In genomic region chr12:113297621-113298471, GRCh38 we compare ENCODE assay signal across 11 cellular contexts. TPM values are rescaled to one million over a fixed set of nuclear protein-coding genes. Genes with fewer than 3 reads are reported as not detected.
DNase-seq lines count a peak whose midpoint lies in the region; ATAC-seq and TF ChIP-seq lines count a peak whose summit lies in the region.
"Had no signal": no experiment of that assay in that cellular context is flagged by ENCODE, and none has a peak within 500 bp of the region (broad histone marks: within the 10 kb centered on the region; RNA-seq: fewer than 3 reads in every experiment).

No MANE protein-coding gene starts in this region.

- no TSS peak for BruUV-seq in IMR-90 (replicated peaks; lab: Mats Ljungman, UMichigan)

- H3K79me1 ChIP-seq in IMR-90 (ENCODE audit: low read depth in 1 of 2, low read length in 2 of 2): no peaks in the 10 kb centered on the region

- H3K36me3 ChIP-seq in IMR-90 (ENCODE audit: control insufficient read depth, insufficient read depth, low read length) (peaks cover 13% of the 10 kb centered on the region; the same call in 1 of the 2 replicates), breast epithelium (peaks cover 10% of the 10 kb centered on the region), lung (ENCODE audit: control insufficient read depth in 2 of 2, insufficient read depth in 2 of 2, low read length in 2 of 2) (peaks cover 6 to 44% of the 10 kb centered on the region in 2 donors), thyroid gland (peaks cover 32 to 40% of the 10 kb centered on the region in 2 donors)

- no peak overlapping the region for H2BK5ac ChIP-seq in IMR-90 (ENCODE audit: low read depth, low read length, poor library complexity, severe bottlenecking)

- H3K4me2 ChIP-seq in IMR-90 (ENCODE audit: low read depth, low read length): no peak overlapping the region

- H3K27ac ChIP-seq in IMR-90 (ENCODE audit: insufficient read depth, low read length): no peak overlapping the region
- peak overlapping the region; percentile 59 to 87 for H3K27ac ChIP-seq in breast epithelium
- peak overlapping the region; percentile 10 to 60 for H3K27ac ChIP-seq in lung (ENCODE audit: low read depth in 1 of 2, low read length in 1 of 2)
- H3K27ac ChIP-seq in thyroid gland: peak overlapping the region; percentile 85 to 95 (median 92)

- 100% methylated on average over 3 of the region's 13 CpGs; no CpG with 5 or more reads in 1 of the 2 experiments for WGBS in IMR-90 (ENCODE audit: extremely low coverage in 2 of 2, insufficient read length in 1 of 2), 2 experiments
- WGBS in lung, 2 donors: 83 to 85% methylated on average over 13 of the region's 13 CpGs
- WGBS in thyroid gland, 2 donors: 73 to 81% methylated on average over 11 to 12 of the region's 13 CpGs

- H2AK9ac ChIP-seq in IMR-90 (replicated peaks; ENCODE audit: low read depth, low read length, poor library complexity): peak overlapping the region; percentile 71

- no peak for TF ChIP-seq RAD21 in IMR-90 (IDR thresholded peaks at IDR 0.05; ENCODE audit: low read length)

- no peak overlapping the region for H4K91ac ChIP-seq in IMR-90 (ENCODE audit: insufficient read depth, low read depth, low read length)

- H2AFZ ChIP-seq in IMR-90 (replicated peaks; ENCODE audit: low read length, poor library complexity): peak overlapping the region; percentile 18

- H3K4me3 ChIP-seq in IMR-90 (ENCODE audit: insufficient read depth, low read depth, low read length): no peak overlapping the region
- no peak overlapping the region for H3K4me3 ChIP-seq in breast epithelium
- H3K4me3 ChIP-seq in lung: no peak overlapping the region
- H3K4me3 ChIP-seq in thyroid gland (replicated peaks in 1 of 3): no peak overlapping the region

- dilution Hi-C loops in IMR-90 (cut with HindIII; ENCODE audit: low sequenced_read_pairs, unreplicated experiment): no loop called here

- ATAC-seq in IMR-90 (ENCODE audit: low read depth) (no peak), lung (ENCODE audit: insufficient read depth, low FRiP score) (no peak), HG03378 (IDR thresholded peaks at IDR 0.05; ENCODE audit: unreplicated experiment) (no peak)

- TF ChIP-seq POLR2A in IMR-90 (IDR thresholded peaks at IDR 0.05; ENCODE audit: low read depth, low read length) (no peak), breast epithelium (IDR thresholded peaks at IDR 0.05) (no peak), thyroid gland (IDR thresholded peaks at IDR 0.05) (no peak), erythroblast (IDR thresholded peaks at IDR 0.05; ENCODE audit: low read length) (no peak)

- POLR2A ChIA-PET in IMR-90 (lab: Charles Lee; ENCODE audit: unreplicated experiment): no interaction called here

- TF ChIP-seq CTCF in IMR-90 (conservative IDR thresholded peaks at IDR 0.05; ENCODE audit: low read depth, low read length) (no peak), breast epithelium (IDR thresholded peaks at IDR 0.05) (no peak), lung (IDR thresholded peaks at IDR 0.05; ENCODE audit: control extremely low read depth, extremely low read depth) (no peak), thyroid gland (IDR thresholded peaks at IDR 0.05) (peak in 2 of 6 experiments; percentile 2 to 12)

- no peaks in the 10 kb centered on the region for H3K27me3 ChIP-seq in IMR-90 (ENCODE audit: control insufficient read depth, insufficient read depth, low read length)
- H3K27me3 ChIP-seq in breast epithelium: no peaks in the 10 kb centered on the region
- no peaks in the 10 kb centered on the region for H3K27me3 ChIP-seq in lung (ENCODE audit: control insufficient read depth, insufficient read depth)
- H3K27me3 ChIP-seq in thyroid gland: no peaks in the 10 kb centered on the region

- no peak overlapping the region; the same call in 1 of the 2 replicates for H3K14ac ChIP-seq in IMR-90 (replicated peaks; ENCODE audit: low read depth, low read length)

- H4K8ac ChIP-seq in IMR-90 (ENCODE audit: low read depth in 2 of 2, low read length in 2 of 2): no peak overlapping the region

- no peak overlapping the region; the same call in 2 of the 3 replicates for H2BK15ac ChIP-seq in IMR-90 (ENCODE audit: low read depth, low read length)

- peaks cover 11% of the 10 kb centered on the region for H3K4me1 ChIP-seq in IMR-90 (ENCODE audit: control insufficient read depth, insufficient read depth, low read length)
- H3K4me1 ChIP-seq in breast epithelium: peaks cover 7 to 10% of the 10 kb centered on the region in 2 donors
- H3K4me1 ChIP-seq in lung (ENCODE audit: control insufficient read depth in 2 of 2, insufficient read depth in 2 of 2, low read length in 2 of 2): peaks cover 0 to 10% of the 10 kb centered on the region in 2 donors
- H3K4me1 ChIP-seq in thyroid gland: peaks cover 32 to 35% of the 10 kb centered on the region in 2 donors

- no peak overlapping the region for H3K9ac ChIP-seq in IMR-90 (ENCODE audit: low read depth, low read length)

- no peak overlapping the region for H3K56ac ChIP-seq in IMR-90 (ENCODE audit: extremely low read depth, insufficient read depth, low read length)

- H4K20me1 ChIP-seq in IMR-90 (ENCODE audit: insufficient read depth, low read length): no peaks in the 10 kb centered on the region

- peaks cover 14% of the 10 kb centered on the region; the same call in 1 of the 2 replicates for H3K9me1 ChIP-seq in IMR-90 (ENCODE audit: insufficient read depth, low read length)

- peak overlapping the region; percentile 33 for H2AK5ac ChIP-seq in IMR-90 (ENCODE audit: low read depth, low read length)

- H3K4ac ChIP-seq in IMR-90 (ENCODE audit: low read depth, low read length): no peak overlapping the region

- H3K9me3 ChIP-seq in IMR-90 (ENCODE audit: control insufficient read depth, insufficient read depth, low read length) (no peaks in the 10 kb centered on the region), breast epithelium (no peaks in the 10 kb centered on the region), lung (ENCODE audit: control insufficient read depth in 2 of 2, insufficient read depth in 1 of 2, low read length in 1 of 2) (no peaks in the 10 kb centered on the region), thyroid gland (no peaks in the 10 kb centered on the region)

- no peak overlapping the region for H3K18ac ChIP-seq in IMR-90 (ENCODE audit: low read depth, low read length)

- no peak for DNase-seq in IMR-90
- no peak for DNase-seq in breast epithelium (ENCODE audit: low spot score in 2 of 2)
- no peak for DNase-seq in lung (ENCODE audit: low spot score)
- peak; percentile 52 to 53 for DNase-seq in thyroid gland
- no peak for DNase-seq in amniotic stem cell (lab: John Stamatoyannopoulos, UW)
- no peak for DNase-seq in erythroblast (lab: John Stamatoyannopoulos, UW)
- DNase-seq: mesendoderm; NCI-H748 treated with DMSO at 0.1 percent for 48 hours; SIG-M5; stimulated activated CD4-positive, alpha-beta T cell treated with anti-CD3 and anti-CD28 coated beads, Interleukin-2, amount 100 ng/mL, for 48 hours had no signal

- in situ Hi-C loops in IMR-90 (cut with MboI; ENCODE audit: low sequenced_read_pairs): no loop called here

- intact Hi-C loops in IMR-90 (cut with micrococcal nuclease) (loop anchor here (5.0 kb wide), 1 partner anchor 101 kb away; no protein-coding TSS in a partner anchor), breast epithelium (cut with DNase I; ENCODE audit: low total_unique reads) (loop anchor here (10.0 kb wide), 1 partner anchor 657 kb away; no protein-coding TSS in a partner anchor), thyroid gland (cut with DNase I) (no loop called here)

- H2BK120ac ChIP-seq in IMR-90 (ENCODE audit: low read depth, low read length): no peak overlapping the region

- CTCF ChIA-PET in IMR-90 (lab: Yijun Ruan, JAX): no interaction called here

- no peak overlapping the region for H3K23ac ChIP-seq in IMR-90 (ENCODE audit: low read depth, low read length)

- no peak overlapping the region for H4K5ac ChIP-seq in IMR-90 (ENCODE audit: low read depth, low read length)

- H2BK20ac ChIP-seq in IMR-90 (ENCODE audit: low read depth, low read length): no peak overlapping the region

TF ChIP-seq in IMR-90, 13 proteins besides CTCF, POLR2A, EP300 and RAD21 (continues in another document):
- no peak for TF ChIP-seq MAFK (IDR thresholded peaks at IDR 0.05; ENCODE audit: low read depth, low read length)
- TF ChIP-seq, protein P1, sequence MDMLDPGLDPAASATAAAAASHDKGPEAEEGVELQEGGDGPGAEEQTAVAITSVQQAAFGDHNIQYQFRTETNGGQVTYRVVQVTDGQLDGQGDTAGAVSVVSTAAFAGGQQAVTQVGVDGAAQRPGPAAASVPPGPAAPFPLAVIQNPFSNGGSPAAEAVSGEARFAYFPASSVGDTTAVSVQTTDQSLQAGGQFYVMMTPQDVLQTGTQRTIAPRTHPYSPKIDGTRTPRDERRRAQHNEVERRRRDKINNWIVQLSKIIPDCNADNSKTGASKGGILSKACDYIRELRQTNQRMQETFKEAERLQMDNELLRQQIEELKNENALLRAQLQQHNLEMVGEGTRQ (IDR thresholded peaks at IDR 0.05; ENCODE audit: low read depth, low read length): no peak
- TF ChIP-seq BHLHE40 (IDR thresholded peaks at IDR 0.05; ENCODE audit: low read depth, low read length): no peak
- no peak for TF ChIP-seq RCOR1 (IDR thresholded peaks at IDR 0.05; ENCODE audit: insufficient replicate concordance, low read length)
- no peak for TF ChIP-seq RFX5 (IDR thresholded peaks at IDR 0.05; ENCODE audit: low read depth, low read length)
- TF ChIP-seq ELK1 (IDR thresholded peaks at IDR 0.05; ENCODE audit: borderline replicate concordance, low read depth, low read length): no peak
- TF ChIP-seq MXI1 (IDR thresholded peaks at IDR 0.05; ENCODE audit: borderline replicate concordance, low read depth, low read length): no peak
- TF ChIP-seq SMC3 (IDR thresholded peaks at IDR 0.05; ENCODE audit: low read depth, low read length): no peak
- TF ChIP-seq CHD1 (IDR thresholded peaks at IDR 0.05; ENCODE audit: low read depth, low read length): no peak
- TF ChIP-seq NFE2L2 (IDR thresholded peaks at IDR 0.05; ENCODE audit: low read depth, low read length): no peak
- no peak for TF ChIP-seq CEBPB (IDR thresholded peaks at IDR 0.05; ENCODE audit: low read depth, low read length)

RNA-seq across cellular contexts. Expression of gene SLC8B1, which starts 37.1 kb away (rescaled TPM):
- 4.1 and 5.0 TPM in 2 replicates for total RNA-seq in IMR-90 (2012; rRNA removed)
- polyA plus RNA-seq in IMR-90 (2012; rRNA removed): 9.7 and 10.2 TPM in 2 replicates
- 12.0 and 13.9 TPM in 2 replicates for polyA plus RNA-seq in IMR-90 (2012; cell fraction: cytosol; rRNA removed)
- 31.3 and 40.1 TPM in 2 replicates for polyA plus RNA-seq in IMR-90 (2012; cell fraction: nucleus; rRNA removed; ENCODE audit: low replicate concordance)
- total RNA-seq in breast epithelium: 10 to 100 TPM; 32.6 to 36.1 (median 35.4) TPM
- total RNA-seq in lung: 10 to 100 TPM; 21.8 to 44.8 TPM
- 10 to 100 TPM; 27.5 to 36.7 TPM for polyA plus RNA-seq in lung
- 10 to 100 TPM; 23.3 to 50.5 (median 30.7) TPM for total RNA-seq in thyroid gland

Comparison
In these comparisons a context has a peak if more than half of its experiments do, and no peak if none do; other contexts are left out.
1. DNase-seq: peak in thyroid gland (2 of 2); none in IMR-90 (single experiment), breast epithelium (0 of 2), lung (single experiment), amniotic stem cell (single experiment) and erythroblast (0 of 2).